1 cellular context compared by ENCODE assay signal in genomic region chr1:29632436-29633270, GRCh38.
TF ChIP-seq lines count a peak whose summit lies in the region.

No MANE protein-coding gene starts in this region.

TF ChIP-seq in IMR-90, 13 proteins besides CTCF, POLR2A, EP300 and RAD21:
- no peak for TF ChIP-seq NFE2L2 (IDR thresholded peaks at IDR 0.05; ENCODE audit: low read depth, low read length)
- TF ChIP-seq MAZ (IDR thresholded peaks at IDR 0.05; ENCODE audit: borderline replicate concordance, low read depth, low read length) = no peak
- TF ChIP-seq USF2 (IDR thresholded peaks at IDR 0.05; ENCODE audit: low read depth, low read length) = no peak
- no peak for TF ChIP-seq RCOR1 (IDR thresholded peaks at IDR 0.05; ENCODE audit: insufficient replicate concordance, low read length)
- TF ChIP-seq MAFK (IDR thresholded peaks at IDR 0.05; ENCODE audit: low read depth, low read length) = no peak
- no peak for TF ChIP-seq MXI1 (IDR thresholded peaks at IDR 0.05; ENCODE audit: borderline replicate concordance, low read depth, low read length)
- no peak for TF ChIP-seq FOS (IDR thresholded peaks at IDR 0.05; ENCODE audit: low read depth, low read length)
- no peak for TF ChIP-seq CEBPB (IDR thresholded peaks at IDR 0.05; ENCODE audit: low read depth, low read length)
- no peak for TF ChIP-seq SMC3 (IDR thresholded peaks at IDR 0.05; ENCODE audit: low read depth, low read length)
- TF ChIP-seq RFX5 (IDR thresholded peaks at IDR 0.05; ENCODE audit: low read depth, low read length) = no peak
- no peak for TF ChIP-seq CHD1 (IDR thresholded peaks at IDR 0.05; ENCODE audit: low read depth, low read length)
